ENCODE assay signal across 19 cellular contexts in genomic region chr10:33163941-33164824, GRCh38.
A peak's percentile ranks its signal among the peaks of the same experiment; 100 is the strongest.
DNase-seq lines count a peak whose midpoint lies in the region; ATAC-seq and TF ChIP-seq lines count a peak whose summit lies in the region.
"Had no signal": no experiment of that assay in that cellular context is flagged by ENCODE, and none has a peak within 500 bp of the region (broad histone marks: within the 10 kb centered on the region; RNA-seq: fewer than 3 reads in every experiment).

No MANE protein-coding gene starts in this region.

- DNase-seq in DMS153 treated with DMSO at 0.1 percent for 48 hours (lab: John Stamatoyannopoulos, UW; ENCODE audit: unreplicated experiment), result peak; percentile 9
- DNase-seq in NCI-H2029 treated with DMSO at 0.1 percent for 48 hours (lab: John Stamatoyannopoulos, UW), result peak; percentile 53
- no peak for DNase-seq in WTC11 (ENCODE audit: low spot score)
- DNase-seq in lung microvascular endothelial cell (ENCODE audit: low read depth in 2 of 2), result peak; percentile 19 to 66
- DNase-seq in MV-4-11 (lab: John Stamatoyannopoulos, UW), result no peak
- DNase-seq in nucleus accumbens (lab: John Stamatoyannopoulos, UW), result no peak
- no peak for DNase-seq in osteocyte (ENCODE audit: extremely low spot score, unreplicated experiment)
- DNase-seq: activated CD4-positive, alpha-beta memory T cell treated with anti-CD3 and anti-CD28 coated beads, Interleukin-2, amount 10 ng/mL, durations not matched to agents 7 days and 5 days; body of pancreas; GDM1; kidney glomerular epithelial cell; naive thymus-derived CD8-positive, alpha-beta T cell; NCI-H82; stimulated activated naive CD8-positive, alpha-beta T cell treated with anti-CD3 and anti-CD28 coated beads, Interleukin-15, Interleukin-2, amounts not matched to agents 100 U/mL and 50 U/mL, for 24 hours had no signal

- H3K9me3 Mint-ChIP-seq in WTC11 (no peaks in the 10 kb centered on the region), osteocyte (ENCODE audit: unreplicated experiment) (no peaks in the 10 kb centered on the region)
- H3K9me3 Mint-ChIP-seq: activated CD4-positive, alpha-beta memory T cell treated with anti-CD3 and anti-CD28 coated beads, Interleukin-2, amount 10 ng/mL, durations not matched to agents 7 days and 5 days; activated T-helper 2 cell treated with anti-CD3 and anti-CD28 coated beads, Interferon-gamma antibody, Interleukin-2, Interleukin-4, amounts not matched to agents 10 μg/mL and 5 μg/mL and 100 μg/mL, durations not matched to agents 14 hours and 24 hours and 36 hours had no signal

- 0 out of 2 replicates have a peak, but pooled peaks have one; percentile 34 for ATAC-seq in WTC11
- ATAC-seq in HG02571 (IDR thresholded peaks at IDR 0.05; ENCODE audit: unreplicated experiment), result no peak
- ATAC-seq: body of pancreas; gastroesophageal sphincter; naive thymus-derived CD8-positive, alpha-beta T cell; Right ventricle myocardium inferior; sciatic nerve; stimulated activated naive CD8-positive, alpha-beta T cell treated with anti-CD3 and anti-CD28 coated beads, Interleukin-15, Interleukin-2, amounts not matched to agents 100 U/mL and 50 U/mL, for 24 hours had no signal

- no peak overlapping the region for H3K27ac Mint-ChIP-seq in WTC11
- H3K27ac Mint-ChIP-seq in osteocyte (ENCODE audit: unreplicated experiment), result no peak overlapping the region
- H3K27ac Mint-ChIP-seq: activated CD4-positive, alpha-beta memory T cell treated with anti-CD3 and anti-CD28 coated beads, Interleukin-2, amount 10 ng/mL, durations not matched to agents 7 days and 5 days; activated T-helper 2 cell treated with anti-CD3 and anti-CD28 coated beads, Interferon-gamma antibody, Interleukin-2, Interleukin-4, amounts not matched to agents 10 μg/mL and 5 μg/mL and 100 μg/mL, durations not matched to agents 14 hours and 24 hours and 36 hours; naive thymus-derived CD8-positive, alpha-beta T cell had no signal

- no peaks in the 10 kb centered on the region for H3K27me3 Mint-ChIP-seq in WTC11 (ENCODE audit: low read depth)
- no peaks in the 10 kb centered on the region for H3K27me3 Mint-ChIP-seq in osteocyte (ENCODE audit: unreplicated experiment)
- H3K27me3 Mint-ChIP-seq: activated CD4-positive, alpha-beta memory T cell treated with anti-CD3 and anti-CD28 coated beads, Interleukin-2, amount 10 ng/mL, durations not matched to agents 7 days and 5 days had no signal

- H3K4me1 Mint-ChIP-seq in WTC11 (peaks cover 33% of the 10 kb centered on the region), osteocyte (ENCODE audit: unreplicated experiment) (peaks cover 38% of the 10 kb centered on the region)

- POLR2A ChIA-PET in WTC11 (lab: Charles Lee), result no interaction called here

- H3K4me3 Mint-ChIP-seq in WTC11 (no peak overlapping the region), osteocyte (ENCODE audit: unreplicated experiment) (no peak overlapping the region)
- H3K4me3 Mint-ChIP-seq: activated CD4-positive, alpha-beta memory T cell treated with anti-CD3 and anti-CD28 coated beads, Interleukin-2, amount 10 ng/mL, durations not matched to agents 7 days and 5 days; naive thymus-derived CD8-positive, alpha-beta T cell had no signal

- no peaks in the 10 kb centered on the region for H3K36me3 Mint-ChIP-seq in WTC11
- no peaks in the 10 kb centered on the region for H3K36me3 Mint-ChIP-seq in osteocyte (ENCODE audit: unreplicated experiment)
- H3K36me3 Mint-ChIP-seq: naive thymus-derived CD8-positive, alpha-beta T cell had no signal

- TF ChIP-seq CTCF in WTC11 (IDR thresholded peaks at IDR 0.05) (no peak), osteocyte (IDR thresholded peaks at IDR 0.05) (no peak)

- CTCF ChIA-PET in WTC11 (lab: Charles Lee), result interaction anchor here (0.6 to 1.6 kb wide), 3 partner anchors 8 to 1706 kb away, joined by 3 to 7 read pairs (median 4); no protein-coding TSS in a partner anchor

TF ChIP-seq in WTC11, 78 proteins besides CTCF, POLR2A, EP300 and RAD21:
- TF ChIP-seq MXD4 (CRISPR knock-in tag; IDR thresholded peaks at IDR 0.05; ENCODE audit: borderline replicate concordance) (no peak), ZNF423 (CRISPR knock-in tag; IDR thresholded peaks at IDR 0.05) (no peak), SMAD4 (CRISPR knock-in tag; IDR thresholded peaks at IDR 0.05) (no peak), FOXK1 (CRISPR knock-in tag; IDR thresholded peaks at IDR 0.05) (no peak)

Comparison
In these comparisons a context has a peak if more than half of its experiments do, and no peak if none do; other contexts are left out.
1. DNase-seq: peak in DMS153 treated with DMSO at 0.1 percent for 48 hours (single experiment), NCI-H2029 treated with DMSO at 0.1 percent for 48 hours (single experiment) and lung microvascular endothelial cell (2 of 2); none in WTC11 (single experiment), MV-4-11 (single experiment), nucleus accumbens (0 of 56) and osteocyte (single experiment).